Comparison of ENCODE assay signal across 9 cellular contexts in genomic region chr14:95495538-95496025, GRCh38. TPM values are rescaled to one million over a fixed set of nuclear protein-coding genes. Genes with fewer than 3 reads are reported as not detected.
DNase-seq lines count a peak whose midpoint lies in the region; ATAC-seq, FAIRE-seq and TF ChIP-seq lines count a peak whose summit lies in the region.
"Had no signal": no experiment of that assay in that cellular context is flagged by ENCODE, and none has a peak within 500 bp of the region (broad histone marks: within the 10 kb centered on the region; RNA-seq: fewer than 3 reads in every experiment).

No MANE protein-coding gene starts in this region.

- no peak for TF ChIP-seq CTCF in natural killer cell (IDR thresholded peaks at IDR 0.05)
- TF ChIP-seq CTCF in type B pancreatic cell (conservative IDR thresholded peaks at IDR 0.05), result no peak

- H3K27me3 Mint-ChIP-seq in activated T-helper 2 cell treated with anti-CD3 and anti-CD28 coated beads, Interferon-gamma antibody, Interleukin-2, Interleukin-4, amounts not matched to agents 10 μg/mL and 5 μg/mL and 100 μg/mL, durations not matched to agents 14 hours and 24 hours and 36 hours (ENCODE audit: low read depth), result no peaks in the 10 kb centered on the region
- H3K27me3 Mint-ChIP-seq in natural killer cell (ENCODE audit: low read depth in 2 of 2) (no peaks in the 10 kb centered on the region), type B pancreatic cell (peaks cover 10% of the 10 kb centered on the region)

- intact Hi-C loops in activated T-helper 2 cell treated with anti-CD3 and anti-CD28 coated beads, Interferon-gamma antibody, Interleukin-2, Interleukin-4, amounts not matched to agents 10 μg/mL and 5 μg/mL and 100 μg/mL, durations not matched to agents 14 hours and 24 hours and 36 hours (cut with micrococcal nuclease), result loop anchor here (1.0 to 5.0 kb wide), 2 partner anchors 28 to 33 kb away; no protein-coding TSS in a partner anchor
- intact Hi-C loops in natural killer cell (cut with micrococcal nuclease), result no loop called here

- peaks cover 8% of the 10 kb centered on the region for H3K9me3 Mint-ChIP-seq in activated T-helper 2 cell treated with anti-CD3 and anti-CD28 coated beads, Interferon-gamma antibody, Interleukin-2, Interleukin-4, amounts not matched to agents 10 μg/mL and 5 μg/mL and 100 μg/mL, durations not matched to agents 14 hours and 24 hours and 36 hours
- H3K9me3 Mint-ChIP-seq in natural killer cell (no peaks in the 10 kb centered on the region), type B pancreatic cell (peaks cover 7% of the 10 kb centered on the region)

- peak; percentile 82 for ATAC-seq in GM21360 (IDR thresholded peaks at IDR 0.05; ENCODE audit: unreplicated experiment)
- peak; percentile 79 for ATAC-seq in HG03558 (IDR thresholded peaks at IDR 0.05; ENCODE audit: extremely low read depth, unreplicated experiment)
- ATAC-seq in natural killer cell, result peak; percentile 75 to 79 (median 79)

- peak overlapping the region; percentile 13 for H3K4me3 Mint-ChIP-seq in activated T-helper 2 cell treated with anti-CD3 and anti-CD28 coated beads, Interferon-gamma antibody, Interleukin-2, Interleukin-4, amounts not matched to agents 10 μg/mL and 5 μg/mL and 100 μg/mL, durations not matched to agents 14 hours and 24 hours and 36 hours (ENCODE audit: low read depth)
- H3K4me3 Mint-ChIP-seq in natural killer cell (no peak overlapping the region), type B pancreatic cell (no peak overlapping the region)

- peak overlapping the region; percentile 81 for H3K27ac Mint-ChIP-seq in activated T-helper 2 cell treated with anti-CD3 and anti-CD28 coated beads, Interferon-gamma antibody, Interleukin-2, Interleukin-4, amounts not matched to agents 10 μg/mL and 5 μg/mL and 100 μg/mL, durations not matched to agents 14 hours and 24 hours and 36 hours
- H3K27ac Mint-ChIP-seq in natural killer cell, result peak overlapping the region; percentile 49 to 82
- H3K27ac Mint-ChIP-seq in type B pancreatic cell, result no peak overlapping the region

- FAIRE-seq in GM12892 (lab: Jason Lieb, UNC), result peak; percentile 99
- FAIRE-seq: endometrium had no signal

- DNase-seq in GM12892 (ENCODE audit: insufficient read length) (peak; percentile 70), natural killer cell (no peak), inferior parietal cortex (ENCODE audit: extremely low spot score) (no peak), DMS53 treated with DMSO at 0.1 percent for 48 hours (lab: John Stamatoyannopoulos, UW; ENCODE audit: unreplicated experiment) (no peak), type B pancreatic cell (ENCODE audit: extremely low spot score, unreplicated experiment) (no peak)
- no peak for DNase-seq in activated T-helper 2 cell treated with anti-CD3 and anti-CD28 coated beads, Interferon-gamma antibody, Interleukin-2, Interleukin-4, amounts not matched to agents 10 μg/mL and 5 μg/mL and 100 μg/mL, durations not matched to agents 14 hours and 24 hours and 36 hours (ENCODE audit: low spot score)

- peak; percentile 55; the same call in 1 of the 2 replicates for TF ChIP-seq POLR2A in GM12892 (IDR thresholded peaks at IDR 0.05; ENCODE audit: low read depth, low read length)

- peaks cover 41% of the 10 kb centered on the region for H3K36me3 Mint-ChIP-seq in activated T-helper 2 cell treated with anti-CD3 and anti-CD28 coated beads, Interferon-gamma antibody, Interleukin-2, Interleukin-4, amounts not matched to agents 10 μg/mL and 5 μg/mL and 100 μg/mL, durations not matched to agents 14 hours and 24 hours and 36 hours (ENCODE audit: low read depth)
- H3K36me3 Mint-ChIP-seq in natural killer cell, result peaks cover 1% of the 10 kb centered on the region
- no peaks in the 10 kb centered on the region for H3K36me3 Mint-ChIP-seq in type B pancreatic cell

- H3K4me1 Mint-ChIP-seq in activated T-helper 2 cell treated with anti-CD3 and anti-CD28 coated beads, Interferon-gamma antibody, Interleukin-2, Interleukin-4, amounts not matched to agents 10 μg/mL and 5 μg/mL and 100 μg/mL, durations not matched to agents 14 hours and 24 hours and 36 hours (ENCODE audit: low read depth), result peaks cover 57% of the 10 kb centered on the region
- peaks cover 32 to 40% of the 10 kb centered on the region in 2 donors for H3K4me1 Mint-ChIP-seq in natural killer cell
- peaks cover 23% of the 10 kb centered on the region for H3K4me1 Mint-ChIP-seq in type B pancreatic cell (ENCODE audit: unreplicated experiment)

RNA-seq across cellular contexts. Expression of gene SYNE3, which starts 20.9 kb away (rescaled TPM):
- polyA plus RNA-seq in GM12892 (2012; ENCODE audit: missing spikeins), result 7.7 TPM
- total RNA-seq in activated T-helper 2 cell treated with anti-CD3 and anti-CD28 coated beads, Interferon-gamma antibody, Interleukin-2, Interleukin-4, amounts not matched to agents 10 μg/mL and 5 μg/mL and 100 μg/mL, durations not matched to agents 14 hours and 24 hours and 36 hours, result 36.5 and 40.1 TPM in 2 replicates
- 10 to 100 TPM; 10.6 to 17.3 (median 15.4) TPM for total RNA-seq in natural killer cell
- total RNA-seq in type B pancreatic cell (ENCODE audit: low replicate concordance), result 0.65 and 2.9 TPM in 2 replicates

RNA-seq across cellular contexts. Expression of gene GLRX5, which starts 39.3 kb away (rescaled TPM):
- 46.2 TPM for polyA plus RNA-seq in GM12892 (2012; ENCODE audit: missing spikeins)
- 32.4 and 39.4 TPM in 2 replicates for total RNA-seq in activated T-helper 2 cell treated with anti-CD3 and anti-CD28 coated beads, Interferon-gamma antibody, Interleukin-2, Interleukin-4, amounts not matched to agents 10 μg/mL and 5 μg/mL and 100 μg/mL, durations not matched to agents 14 hours and 24 hours and 36 hours
- total RNA-seq in natural killer cell (10 to 100 TPM; 16.7 to 26.0 (median 23.4) TPM), type B pancreatic cell (ENCODE audit: low replicate concordance) (48.8 and 59.4 TPM in 2 replicates)
